Comparison of ENCODE assay signal across 24 cellular contexts in the genomic region with DNA sequence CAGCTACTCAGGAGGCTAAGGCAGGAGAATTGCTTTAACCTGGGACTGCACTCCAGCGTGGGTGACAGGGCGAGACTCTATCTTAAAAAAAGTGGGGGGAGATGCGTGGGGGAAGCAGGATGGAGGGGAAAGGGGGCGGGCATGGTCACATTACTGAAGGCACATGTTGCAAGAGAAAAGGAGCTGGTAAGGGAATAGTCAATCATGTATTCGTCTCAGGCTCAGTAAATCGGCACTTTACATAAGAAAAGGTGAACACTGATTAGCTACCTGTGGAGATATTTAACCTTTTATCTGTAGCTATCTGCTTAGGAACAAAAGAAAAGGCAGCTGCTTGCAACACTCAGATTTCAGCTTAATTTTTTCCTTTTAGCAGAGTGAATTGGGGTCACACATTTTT.
"Had no signal": no experiment of that assay in that cellular context is flagged by ENCODE, and none has a peak within 500 bp of the region (broad histone marks: within the 10 kb centered on the region; RNA-seq: fewer than 3 reads in every experiment).

No MANE protein-coding gene starts in this region.

- FAIRE-seq: astrocyte, K562 had no signal

- ATAC-seq: activated CD4-positive, alpha-beta T cell treated with anti-CD3 and anti-CD28 coated beads for 36 hours; activated T-helper 17 cell treated with anti-CD3 and anti-CD28 coated beads, Interleukin-2, amount 50 U/mL, for 72 hours; K562 had no signal

- H3K27me3 ChIP-seq: Peyer's patch had no signal

- DNase-seq: activated CD4-positive, alpha-beta memory T cell treated with anti-CD3 and anti-CD28 coated beads, Interleukin-2, amount 10 ng/mL, durations not matched to agents 7 days and 5 days; activated CD4-positive, alpha-beta T cell treated with anti-CD3 and anti-CD28 coated beads for 36 hours; activated CD4-positive, alpha-beta T cell treated with anti-CD3 and anti-CD28 coated beads, Interleukin-2, amount 50 U/mL, for 1 hour; activated gamma-delta T cell; activated naive CD4-positive, alpha-beta T cell treated with anti-CD3 and anti-CD28 coated beads for 36 hours; activated T-cell treated with anti-CD3 and anti-CD28 coated beads for 4 hours; activated T-cell treated with anti-CD3 and anti-CD28 coated beads, Interleukin-2, amount 50 U/mL, for 48 hours; amygdala; Karpas-422; MM.1S; NCI-H1105 treated with DMSO at 0.1 percent for 48 hours; NCI-H1436 treated with DMSO at 0.1 percent for 48 hours; NCI-H1930; NCI-H2171; NCI-H226; NCI-H526; NK-92 treated with Interleukin-12 subunit alpha and Interleukin-12 subunit beta, amount 100 ng/mL, for 24 hours; Peyer's patch; SHP77 had no signal

- H3K27ac ChIP-seq: Peyer's patch, RWPE1, VCaP had no signal

- H3K4me1 ChIP-seq: Peyer's patch had no signal

- H3K9me3 ChIP-seq: Peyer's patch had no signal

- H3K36me3 ChIP-seq: Peyer's patch had no signal

- H3K4me3 ChIP-seq: K562, Peyer's patch had no signal
